In genomic region chr3:196055267-196055666, GRCh38 we compare ENCODE assay signal across 1 cellular context.
TF ChIP-seq lines count a peak whose summit lies in the region.

No MANE protein-coding gene starts in this region.

TF ChIP-seq in GM23338, 12 proteins besides CTCF, POLR2A, EP300 and RAD21 (continued from another document):
- TF ChIP-seq ETS1 (IDR thresholded peaks at IDR 0.05) (no peak), CREB1 (CRISPR knock-in tag; IDR thresholded peaks at IDR 0.05; ENCODE audit: low read depth) (no peak), ZNF331 (CRISPR knock-in tag; IDR thresholded peaks at IDR 0.05; ENCODE audit: low read depth) (no peak)
TF ChIP-seq in GM23338: peak in this region for 0.
